In the genomic region with DNA sequence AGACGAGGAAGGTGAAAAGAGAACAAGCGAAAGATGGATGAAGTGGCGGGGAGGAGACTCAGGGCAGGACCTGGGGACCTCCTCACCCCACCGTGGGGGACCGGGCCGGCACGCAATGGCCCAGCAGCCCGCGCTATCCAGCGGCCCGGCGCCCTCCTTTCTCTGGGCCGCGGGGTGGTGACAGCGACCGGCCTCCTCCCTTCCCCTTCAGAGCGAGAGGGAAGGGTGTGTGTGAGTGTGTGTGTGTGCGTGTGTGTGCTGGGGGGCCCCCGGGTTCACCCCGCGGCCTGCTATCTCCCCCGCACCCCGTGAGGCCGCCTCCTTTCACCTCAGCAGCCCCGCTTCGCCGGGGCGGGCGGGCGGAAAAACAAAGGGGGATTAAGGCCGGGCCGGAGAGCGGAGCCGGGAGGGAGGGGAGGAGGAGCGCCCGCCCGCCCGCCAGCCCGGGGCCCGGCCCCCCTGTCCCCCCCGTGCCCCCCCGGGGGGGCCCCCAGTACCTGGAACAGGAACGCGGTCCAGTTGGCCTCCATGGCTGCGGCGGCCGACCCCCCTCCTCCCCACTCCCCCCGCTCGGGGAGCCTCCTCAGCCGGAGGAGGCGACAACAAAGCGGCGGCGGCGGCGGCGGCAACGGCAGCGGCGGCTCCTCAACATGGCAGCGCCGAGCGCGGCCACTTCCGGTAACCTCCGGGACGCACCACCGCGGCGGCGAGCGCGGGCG, we compare ENCODE assay signal across 8 cellular contexts. TPM values are rescaled to one million over a fixed set of nuclear protein-coding genes. Genes with fewer than 3 reads are reported as not detected.
DNase-seq lines count a peak whose midpoint lies in the region; ATAC-seq and TF ChIP-seq lines count a peak whose summit lies in the region.

A gene with protein sequence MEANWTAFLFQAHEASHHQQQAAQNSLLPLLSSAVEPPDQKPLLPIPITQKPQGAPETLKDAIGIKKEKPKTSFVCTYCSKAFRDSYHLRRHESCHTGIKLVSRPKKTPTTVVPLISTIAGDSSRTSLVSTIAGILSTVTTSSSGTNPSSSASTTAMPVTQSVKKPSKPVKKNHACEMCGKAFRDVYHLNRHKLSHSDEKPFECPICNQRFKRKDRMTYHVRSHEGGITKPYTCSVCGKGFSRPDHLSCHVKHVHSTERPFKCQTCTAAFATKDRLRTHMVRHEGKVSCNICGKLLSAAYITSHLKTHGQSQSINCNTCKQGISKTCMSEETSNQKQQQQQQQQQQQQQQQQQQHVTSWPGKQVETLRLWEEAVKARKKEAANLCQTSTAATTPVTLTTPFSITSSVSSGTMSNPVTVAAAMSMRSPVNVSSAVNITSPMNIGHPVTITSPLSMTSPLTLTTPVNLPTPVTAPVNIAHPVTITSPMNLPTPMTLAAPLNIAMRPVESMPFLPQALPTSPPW (minus strand): TSS at position 673 of the 719 bp plus-strand sequence. CDS start 143 bp downstream, at position 530.

- peak within 1 kb of the TSS; percentile 95 for H3K27ac ChIP-seq in mesodermal cell (ENCODE audit: low read depth, low read length, severe bottlenecking)

- WGBS in mesodermal cell (ENCODE audit: insufficient coverage in 2 of 2), 2 experiments: 0% methylated on average over 24 to 26 of the region's 74 CpGs

- TF ChIP-seq CTCF in AG04449 (IDR thresholded peaks at IDR 0.05; ENCODE audit: insufficient read depth, low read length, missing control alignments): no peak

- CTCF ChIA-PET in AG04449 (lab: Yijun Ruan, JAX): interaction anchor here (1.0 to 20.5 kb wide), 6 partner anchors 10 to 123 kb away, joined by 3 to 1361 read pairs (median 36); partner anchors contain the start of gene MRPS23

- H3K9me3 ChIP-seq in endocrine pancreas (ENCODE audit: control insufficient read depth, low read length) (no peaks in the 10 kb centered on the region), mesodermal cell (ENCODE audit: control insufficient read depth, low read length) (no peaks in the 10 kb centered on the region)

- peak; percentile 41 for ATAC-seq in GM18520 (IDR thresholded peaks at IDR 0.05; ENCODE audit: unreplicated experiment)
- peak; percentile 51 for ATAC-seq in HG03095 (IDR thresholded peaks at IDR 0.05; ENCODE audit: unreplicated experiment)

- peak within 1 kb of the TSS; percentile 94 for H3K9ac ChIP-seq in endocrine pancreas (ENCODE audit: control insufficient read depth, insufficient read depth, low read length)

- peaks cover 19% of the 10 kb centered on the region for H3K4me1 ChIP-seq in endocrine pancreas (ENCODE audit: control insufficient read depth, insufficient read depth, low read length)
- H3K4me1 ChIP-seq in mesodermal cell (ENCODE audit: control insufficient read depth, insufficient read depth, low read length, poor library complexity, severe bottlenecking): peaks cover 53% of the 10 kb centered on the region

- H3K4me3 ChIP-seq in AG04449 (ENCODE audit: low read depth, low read length): peak within 1 kb of the TSS; percentile 80
- H3K4me3 ChIP-seq in endocrine pancreas (ENCODE audit: control insufficient read depth, insufficient read depth, low read length): peak within 1 kb of the TSS; percentile 92
- peak within 1 kb of the TSS; percentile 82 for H3K4me3 ChIP-seq in mesodermal cell (ENCODE audit: extremely low read depth, insufficient read depth, low read length, poor library complexity, severe bottlenecking)

- POLR2A ChIA-PET in AG04449 (lab: Yijun Ruan, JAX): interaction anchor here (0.6 to 2.5 kb wide), 14 partner anchors 20 to 151 kb away, joined by 3 to 14 read pairs (median 4); partner anchors contain the start of genes MRPS23 and SRSF1

- no peaks in the 10 kb centered on the region for H3K27me3 ChIP-seq in endocrine pancreas (ENCODE audit: control insufficient read depth, insufficient read depth, low read length)

- no peaks in the 10 kb centered on the region for H3K36me3 ChIP-seq in endocrine pancreas (ENCODE audit: control insufficient read depth, insufficient read depth, low read length)
- H3K36me3 ChIP-seq in mesodermal cell (ENCODE audit: control insufficient read depth, insufficient read depth, low read length): peaks cover 25% of the 10 kb centered on the region

- DNase-seq in AG04449 (ENCODE audit: low read depth, low spot score) (no peak), NCI-H526 (lab: John Stamatoyannopoulos, UW) (peak; percentile 30 to 91)
- peak; percentile 47 to 59 for DNase-seq in activated CD8-positive, alpha-beta memory T cell treated with anti-CD3 and anti-CD28 coated beads for 4 hours (ENCODE audit: low read depth in 2 of 2)
- DNase-seq in stimulated activated CD8-positive, alpha-beta memory T cell treated with anti-CD3 and anti-CD28 coated beads, Interleukin-15, amount 100 ng/mL, for 24 hours (ENCODE audit: low read depth): peak; percentile 56

RNA-seq across cellular contexts. Expression of the gene that starts here (rescaled TPM):
- polyA plus RNA-seq in mesodermal cell (2013, experiment 1 of 2): 80.2 TPM
- 79.5 TPM for polyA plus RNA-seq in mesodermal cell (2013, experiment 2 of 2)
